Comparison of ENCODE assay signal across 29 cellular contexts in the genomic region with DNA sequence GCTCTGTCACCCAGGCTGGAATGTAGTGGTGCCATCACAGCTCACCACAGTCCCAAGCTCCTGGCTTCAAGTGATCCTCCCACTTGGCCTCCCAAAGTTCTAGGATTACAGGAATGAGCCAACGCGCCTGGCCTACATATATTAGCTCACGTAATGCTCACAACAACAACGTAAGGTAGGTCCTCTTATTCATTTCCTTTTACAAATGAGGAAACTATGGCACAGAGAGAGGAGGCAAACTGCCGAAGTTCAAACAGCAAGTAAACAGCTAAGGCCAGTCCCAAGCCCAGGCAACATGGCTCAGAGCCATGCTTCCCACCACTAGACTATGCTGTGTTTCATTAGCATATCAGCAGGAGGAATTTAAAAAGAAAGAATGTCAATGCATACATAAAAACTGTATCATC.
A peak's percentile ranks its signal among the peaks of the same experiment; 100 is the strongest.
DNase-seq lines count a peak whose midpoint lies in the region; ATAC-seq and TF ChIP-seq lines count a peak whose summit lies in the region.
"Had no signal": no experiment of that assay in that cellular context is flagged by ENCODE, and none has a peak within 500 bp of the region (broad histone marks: within the 10 kb centered on the region; RNA-seq: fewer than 3 reads in every experiment).

No MANE protein-coding gene starts in this region.

- POLR2A ChIA-PET in WTC11 (lab: Charles Lee): no interaction called here

- TF ChIP-seq CTCF in WTC11 (IDR thresholded peaks at IDR 0.05) (no peak), foreskin keratinocyte (conservative IDR thresholded peaks at IDR 0.05) (no peak), omental fat pad (IDR thresholded peaks at IDR 0.05) (no peak), sigmoid colon (IDR thresholded peaks at IDR 0.05) (no peak)

- H3K9me3 Mint-ChIP-seq in WTC11: peaks cover 6% of the 10 kb centered on the region
- H3K9me3 Mint-ChIP-seq: activated T-helper 1 cell treated with anti-CD3 and anti-CD28 coated beads, Interleukin-12 subunit alpha, Interleukin-12 subunit beta, Interleukin-2, Interleukin-4 antibody, amounts not matched to agents 30 ng/mL and 10 ng/mL and 1 ng/mL, durations not matched to agents 14 hours and 24 hours and 36 hours; CD4-positive, alpha-beta T cell had no signal

- H3K4me1 ChIP-seq in foreskin keratinocyte: peaks cover 64% of the 10 kb centered on the region
- peaks cover 15% of the 10 kb centered on the region for H3K4me1 ChIP-seq in rectal smooth muscle tissue (ENCODE audit: control insufficient read depth, insufficient read depth, low read length)
- peaks cover 0 to 49% (median 17%) of the 10 kb centered on the region in 4 donors for H3K4me1 ChIP-seq in sigmoid colon
- H3K4me1 ChIP-seq: gastrocnemius medialis, parathyroid adenoma, right atrium auricular region, upper lobe of left lung had no signal

- no peak for TF ChIP-seq EP300 in sigmoid colon (IDR thresholded peaks at IDR 0.05)

- ATAC-seq in WTC11 (peak; percentile 74), foreskin keratinocyte (peak; percentile 40), omental fat pad (ENCODE audit: low FRiP score) (no peak)
- ATAC-seq: activated CD4-positive, CD25-positive, alpha-beta regulatory T cell treated with anti-CD3 and anti-CD28 coated beads, Interleukin-2, amount 50 U/mL, for 24 hours; gastrocnemius medialis had no signal

- no peaks in the 10 kb centered on the region for H3K27me3 Mint-ChIP-seq in WTC11 (ENCODE audit: low read depth)
- H3K27me3 Mint-ChIP-seq: CD4-positive, alpha-beta T cell had no signal

- H3K4me1 Mint-ChIP-seq in WTC11: peaks cover 23% of the 10 kb centered on the region

- H3K4me3 ChIP-seq in rectal smooth muscle tissue (ENCODE audit: low read length): no peak overlapping the region
- no peak overlapping the region for H3K4me3 ChIP-seq in sigmoid colon
- H3K4me3 ChIP-seq: gastrocnemius medialis, GM23248, Peyer's patch, right atrium auricular region, upper lobe of left lung had no signal

- H3K27ac Mint-ChIP-seq in WTC11: peak overlapping the region; percentile 76
- H3K27ac Mint-ChIP-seq: activated T-helper 1 cell treated with anti-CD3 and anti-CD28 coated beads, Interleukin-12 subunit alpha, Interleukin-12 subunit beta, Interleukin-2, Interleukin-4 antibody, amounts not matched to agents 30 ng/mL and 10 ng/mL and 1 ng/mL, durations not matched to agents 14 hours and 24 hours and 36 hours; CD4-positive, alpha-beta T cell had no signal

- H3K27me3 ChIP-seq in foreskin keratinocyte: no peaks in the 10 kb centered on the region
- H3K27me3 ChIP-seq in rectal smooth muscle tissue (ENCODE audit: control insufficient read depth, insufficient read depth, low read length): no peaks in the 10 kb centered on the region
- H3K27me3 ChIP-seq in sigmoid colon: no peaks in the 10 kb centered on the region
- H3K27me3 ChIP-seq: gastrocnemius medialis, Peyer's patch, right atrium auricular region, upper lobe of left lung had no signal

- TF ChIP-seq POLR2A in sigmoid colon (IDR thresholded peaks at IDR 0.05): no peak

- H3K9ac ChIP-seq in rectal smooth muscle tissue (ENCODE audit: low read length): no peak overlapping the region
- H3K9ac ChIP-seq: GM23248, parathyroid adenoma had no signal

- no peaks in the 10 kb centered on the region for H3K9me3 ChIP-seq in sigmoid colon
- H3K9me3 ChIP-seq: gastrocnemius medialis, Peyer's patch, right atrium auricular region, upper lobe of left lung had no signal

- H3K36me3 Mint-ChIP-seq in WTC11: no peaks in the 10 kb centered on the region

- CTCF ChIA-PET in WTC11 (lab: Charles Lee): no interaction called here

- DNase-seq in H4 (ENCODE audit: low spot score) (peak; percentile 80), WTC11 (ENCODE audit: low spot score) (no peak), foreskin keratinocyte (peak in 1 of 2 donors; percentile 64), cerebellum (ENCODE audit: low spot score) (no peak), omental fat pad (ENCODE audit: low spot score) (no peak), sigmoid colon (no peak)
- DNase-seq: activated CD4-positive, alpha-beta T cell treated with anti-CD3 and anti-CD28 coated beads, Interleukin-2, amount 50 U/mL, for 48 hours; activated CD8-positive, alpha-beta memory T cell treated with anti-CD3 and anti-CD28 coated beads, Interleukin-2, amount 50 U/mL, for 4 hours; activated naive CD4-positive, alpha-beta T cell treated with anti-CD3 and anti-CD28 coated beads, Interleukin-2, amount 50 U/mL, for 16 hours; amniotic stem cell; CD4-positive, alpha-beta T cell; effector CD8-positive, alpha-beta T cell; gastrocnemius medialis; GM23248; KBM-7; NCI-H1417; NCI-H2081; NCI-H226; Peyer's patch; SIG-M5; stimulated activated CD4-positive, alpha-beta T cell treated with anti-CD3 and anti-CD28 coated beads, Interleukin-12 subunit alpha, Interleukin-12 subunit beta, amount 100 ng/mL, for 4 hours; stimulated activated CD4-positive, alpha-beta T cell treated with anti-CD3 and anti-CD28 coated beads, Interleukin-4, amount 100 ng/mL, for 1 hour; upper lobe of left lung had no signal

- 21 to 64% methylated on average over 5 of the region's 5 CpGs for WGBS in sigmoid colon, 2 donors

- peak overlapping the region; percentile 61 for H3K27ac ChIP-seq in foreskin keratinocyte
- H3K27ac ChIP-seq in rectal smooth muscle tissue (ENCODE audit: low read depth, low read length): peak overlapping the region; percentile 35
- peak overlapping the region in 2 of 4 donors; percentile 24 to 74 for H3K27ac ChIP-seq in sigmoid colon
- H3K27ac ChIP-seq: gastrocnemius medialis, GM23248, parathyroid adenoma, right atrium auricular region, upper lobe of left lung had no signal

- intact Hi-C loops in sigmoid colon (cut with DNase I): no loop called here

- H3K4me3 Mint-ChIP-seq in WTC11: no peak overlapping the region
- H3K4me3 Mint-ChIP-seq: activated T-helper 1 cell treated with anti-CD3 and anti-CD28 coated beads, Interleukin-12 subunit alpha, Interleukin-12 subunit beta, Interleukin-2, Interleukin-4 antibody, amounts not matched to agents 30 ng/mL and 10 ng/mL and 1 ng/mL, durations not matched to agents 14 hours and 24 hours and 36 hours; CD4-positive, alpha-beta T cell; neural crest cell had no signal

- H3K36me3 ChIP-seq in rectal smooth muscle tissue (ENCODE audit: control insufficient read depth, insufficient read depth, low read length) (no peaks in the 10 kb centered on the region), sigmoid colon (no peaks in the 10 kb centered on the region)
- H3K36me3 ChIP-seq: gastrocnemius medialis, Peyer's patch, right atrium auricular region, upper lobe of left lung had no signal

TF ChIP-seq in WTC11, 78 proteins besides CTCF, POLR2A, EP300 and RAD21 (continues in another document):
- no peak for TF ChIP-seq NR3C1 (CRISPR knock-in tag; conservative IDR thresholded peaks at IDR 0.05; ENCODE audit: low read depth)
- TF ChIP-seq IRF2 (CRISPR knock-in tag; IDR thresholded peaks at IDR 0.05; ENCODE audit: borderline replicate concordance, low read depth): no peak
- TF ChIP-seq, protein P1, sequence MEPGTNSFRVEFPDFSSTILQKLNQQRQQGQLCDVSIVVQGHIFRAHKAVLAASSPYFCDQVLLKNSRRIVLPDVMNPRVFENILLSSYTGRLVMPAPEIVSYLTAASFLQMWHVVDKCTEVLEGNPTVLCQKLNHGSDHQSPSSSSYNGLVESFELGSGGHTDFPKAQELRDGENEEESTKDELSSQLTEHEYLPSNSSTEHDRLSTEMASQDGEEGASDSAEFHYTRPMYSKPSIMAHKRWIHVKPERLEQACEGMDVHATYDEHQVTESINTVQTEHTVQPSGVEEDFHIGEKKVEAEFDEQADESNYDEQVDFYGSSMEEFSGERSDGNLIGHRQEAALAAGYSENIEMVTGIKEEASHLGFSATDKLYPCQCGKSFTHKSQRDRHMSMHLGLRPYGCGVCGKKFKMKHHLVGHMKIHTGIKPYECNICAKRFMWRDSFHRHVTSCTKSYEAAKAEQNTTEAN (CRISPR knock-in tag; IDR thresholded peaks at IDR 0.05): no peak
- TF ChIP-seq, protein P2, sequence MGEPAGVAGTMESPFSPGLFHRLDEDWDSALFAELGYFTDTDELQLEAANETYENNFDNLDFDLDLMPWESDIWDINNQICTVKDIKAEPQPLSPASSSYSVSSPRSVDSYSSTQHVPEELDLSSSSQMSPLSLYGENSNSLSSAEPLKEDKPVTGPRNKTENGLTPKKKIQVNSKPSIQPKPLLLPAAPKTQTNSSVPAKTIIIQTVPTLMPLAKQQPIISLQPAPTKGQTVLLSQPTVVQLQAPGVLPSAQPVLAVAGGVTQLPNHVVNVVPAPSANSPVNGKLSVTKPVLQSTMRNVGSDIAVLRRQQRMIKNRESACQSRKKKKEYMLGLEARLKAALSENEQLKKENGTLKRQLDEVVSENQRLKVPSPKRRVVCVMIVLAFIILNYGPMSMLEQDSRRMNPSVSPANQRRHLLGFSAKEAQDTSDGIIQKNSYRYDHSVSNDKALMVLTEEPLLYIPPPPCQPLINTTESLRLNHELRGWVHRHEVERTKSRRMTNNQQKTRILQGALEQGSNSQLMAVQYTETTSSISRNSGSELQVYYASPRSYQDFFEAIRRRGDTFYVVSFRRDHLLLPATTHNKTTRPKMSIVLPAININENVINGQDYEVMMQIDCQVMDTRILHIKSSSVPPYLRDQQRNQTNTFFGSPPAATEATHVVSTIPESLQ (CRISPR knock-in tag; IDR thresholded peaks at IDR 0.05): no peak
- no peak for TF ChIP-seq CREB1 (CRISPR knock-in tag; IDR thresholded peaks at IDR 0.05)
- no peak for TF ChIP-seq FOXK1 (CRISPR knock-in tag; IDR thresholded peaks at IDR 0.05)
- TF ChIP-seq NFATC4 (CRISPR knock-in tag; IDR thresholded peaks at IDR 0.05): no peak
- TF ChIP-seq, protein P3, sequence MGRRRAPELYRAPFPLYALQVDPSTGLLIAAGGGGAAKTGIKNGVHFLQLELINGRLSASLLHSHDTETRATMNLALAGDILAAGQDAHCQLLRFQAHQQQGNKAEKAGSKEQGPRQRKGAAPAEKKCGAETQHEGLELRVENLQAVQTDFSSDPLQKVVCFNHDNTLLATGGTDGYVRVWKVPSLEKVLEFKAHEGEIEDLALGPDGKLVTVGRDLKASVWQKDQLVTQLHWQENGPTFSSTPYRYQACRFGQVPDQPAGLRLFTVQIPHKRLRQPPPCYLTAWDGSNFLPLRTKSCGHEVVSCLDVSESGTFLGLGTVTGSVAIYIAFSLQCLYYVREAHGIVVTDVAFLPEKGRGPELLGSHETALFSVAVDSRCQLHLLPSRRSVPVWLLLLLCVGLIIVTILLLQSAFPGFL (CRISPR knock-in tag; IDR thresholded peaks at IDR 0.05; ENCODE audit: borderline replicate concordance): no peak
- TF ChIP-seq, protein P4, sequence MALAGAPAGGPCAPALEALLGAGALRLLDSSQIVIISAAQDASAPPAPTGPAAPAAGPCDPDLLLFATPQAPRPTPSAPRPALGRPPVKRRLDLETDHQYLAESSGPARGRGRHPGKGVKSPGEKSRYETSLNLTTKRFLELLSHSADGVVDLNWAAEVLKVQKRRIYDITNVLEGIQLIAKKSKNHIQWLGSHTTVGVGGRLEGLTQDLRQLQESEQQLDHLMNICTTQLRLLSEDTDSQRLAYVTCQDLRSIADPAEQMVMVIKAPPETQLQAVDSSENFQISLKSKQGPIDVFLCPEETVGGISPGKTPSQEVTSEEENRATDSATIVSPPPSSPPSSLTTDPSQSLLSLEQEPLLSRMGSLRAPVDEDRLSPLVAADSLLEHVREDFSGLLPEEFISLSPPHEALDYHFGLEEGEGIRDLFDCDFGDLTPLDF (CRISPR knock-in tag; IDR thresholded peaks at IDR 0.05): no peak
- TF ChIP-seq KAT7 (CRISPR knock-in tag; IDR thresholded peaks at IDR 0.05; ENCODE audit: borderline replicate concordance): no peak
